ENCODE assay signal across 13 cellular contexts in genomic region chr11:75527130-75527529, GRCh38. TPM values are rescaled to one million over a fixed set of nuclear protein-coding genes. Genes with fewer than 3 reads are reported as not detected.
A peak's percentile ranks its signal among the peaks of the same experiment; 100 is the strongest.
DNase-seq lines count a peak whose midpoint lies in the region; ATAC-seq and TF ChIP-seq lines count a peak whose summit lies in the region.
"Had no signal": no experiment of that assay in that cellular context is flagged by ENCODE, and none has a peak within 500 bp of the region (broad histone marks: within the 10 kb centered on the region; RNA-seq: fewer than 3 reads in every experiment).

No MANE protein-coding gene starts in this region.

- DNase-seq in CD14-positive monocyte (ENCODE audit: low spot score) (no peak), Caco-2 (no peak), psoas muscle (no peak), AML-193 (lab: John Stamatoyannopoulos, UW) (no peak), NCI-H2227 treated with DMSO at 0.1 percent for 48 hours (lab: John Stamatoyannopoulos, UW) (no peak)
- no peak for DNase-seq in naive thymus-derived CD8-positive, alpha-beta T cell
- DNase-seq: activated gamma-delta T cell; C1 segment of cervical spinal cord; central memory CD4-positive, alpha-beta T cell; NCI-H2081 treated with DMSO at 0.1 percent for 48 hours; NCI-H748 treated with DMSO at 0.1 percent for 48 hours; stomach had no signal

- no peaks in the 10 kb centered on the region for H3K36me3 ChIP-seq in Caco-2 (ENCODE audit: control insufficient read depth, insufficient read depth, low read length)
- no peaks in the 10 kb centered on the region for H3K36me3 ChIP-seq in psoas muscle (ENCODE audit: insufficient read depth in 1 of 2, low read depth in 1 of 2)
- H3K36me3 ChIP-seq: stomach had no signal

- WGBS in psoas muscle, 3 donors = 96 to 99% (median 96%) methylated on average over 5 of the region's 5 CpGs

- intact Hi-C loops in CD14-positive monocyte (cut with micrococcal nuclease) = no loop called here
- intact Hi-C loops in Caco-2 (cut with micrococcal nuclease; ENCODE audit: unreplicated experiment) = no loop called here
- intact Hi-C loops in psoas muscle (cut with DNase I) = no loop called here

- BruUV-seq in Caco-2 (replicated peaks; lab: Mats Ljungman, UMichigan) = no TSS peak

- H3K4me1 Mint-ChIP-seq in CD14-positive monocyte (peaks cover 31% of the 10 kb centered on the region), Caco-2 (ENCODE audit: low read depth, unreplicated experiment) (peaks cover 6% of the 10 kb centered on the region)
- peaks cover 26% of the 10 kb centered on the region for H3K4me1 Mint-ChIP-seq in activated naive CD8-positive, alpha-beta T cell (ENCODE audit: low read depth)
- H3K4me1 Mint-ChIP-seq in naive thymus-derived CD8-positive, alpha-beta T cell = peaks cover 28 to 42% (median 35%) of the 10 kb centered on the region in 4 donors

- ATAC-seq in naive thymus-derived CD8-positive, alpha-beta T cell = no peak
- no peak for ATAC-seq in psoas muscle

- H3K27me3 ChIP-seq in Caco-2 (replicated peaks; ENCODE audit: control insufficient read depth, insufficient read depth, low read length) (no peaks in the 10 kb centered on the region), psoas muscle (ENCODE audit: insufficient read depth in 3 of 3, low read length in 2 of 3) (no peaks in the 10 kb centered on the region)

- H3K27me3 Mint-ChIP-seq in CD14-positive monocyte (ENCODE audit: low read depth in 3 of 3) (peaks cover 17 to 39% (median 29%) of the 10 kb centered on the region in 3 donors), Caco-2 (ENCODE audit: insufficient read depth, unreplicated experiment) (no peaks in the 10 kb centered on the region)
- H3K27me3 Mint-ChIP-seq in activated naive CD8-positive, alpha-beta T cell = no peaks in the 10 kb centered on the region
- H3K27me3 Mint-ChIP-seq in naive thymus-derived CD8-positive, alpha-beta T cell = peaks cover 0 to under 1% (median 0%) of the 10 kb centered on the region in 5 donors

- peaks cover 0 to 5% (median 0%) of the 10 kb centered on the region in 7 donors for H3K9me3 Mint-ChIP-seq in CD14-positive monocyte
- no peaks in the 10 kb centered on the region for H3K9me3 Mint-ChIP-seq in Caco-2 (ENCODE audit: unreplicated experiment)
- no peaks in the 10 kb centered on the region for H3K9me3 Mint-ChIP-seq in activated naive CD8-positive, alpha-beta T cell (ENCODE audit: low read depth)
- H3K9me3 Mint-ChIP-seq in naive thymus-derived CD8-positive, alpha-beta T cell = no peaks in the 10 kb centered on the region

- TF ChIP-seq CTCF in CD14-positive monocyte (IDR thresholded peaks at IDR 0.05) (no peak), Caco-2 (IDR thresholded peaks at IDR 0.05; ENCODE audit: insufficient read depth in 1 of 2, low read depth in 1 of 2, low read length in 1 of 2, severe bottlenecking in 1 of 2, unreplicated experiment in 1 of 2) (no peak), psoas muscle (IDR thresholded peaks at IDR 0.05) (no peak)

- H3K27ac ChIP-seq in psoas muscle = no peak overlapping the region

- H3K4me1 ChIP-seq in Caco-2 (peaks cover 11% of the 10 kb centered on the region; the same call in 1 of the 2 replicates), psoas muscle (peaks cover 23% of the 10 kb centered on the region)

- peak overlapping the region; percentile 53 to 83 for H3K4me3 Mint-ChIP-seq in CD14-positive monocyte
- H3K4me3 Mint-ChIP-seq in Caco-2 (ENCODE audit: unreplicated experiment) = peak overlapping the region; percentile 76
- H3K4me3 Mint-ChIP-seq in activated naive CD8-positive, alpha-beta T cell = peak overlapping the region; percentile 82
- H3K4me3 Mint-ChIP-seq in naive thymus-derived CD8-positive, alpha-beta T cell = peak overlapping the region; percentile 70 to 91 (median 78)

- H3K36me3 Mint-ChIP-seq in CD14-positive monocyte = peaks cover 0 to 3% of the 10 kb centered on the region in 2 donors
- no peaks in the 10 kb centered on the region for H3K36me3 Mint-ChIP-seq in Caco-2 (ENCODE audit: insufficient read depth, unreplicated experiment)
- no peaks in the 10 kb centered on the region for H3K36me3 Mint-ChIP-seq in activated naive CD8-positive, alpha-beta T cell
- no peaks in the 10 kb centered on the region for H3K36me3 Mint-ChIP-seq in naive thymus-derived CD8-positive, alpha-beta T cell

- H3K4me3 ChIP-seq in Caco-2 (ENCODE audit: low read depth, low read length) (no peak overlapping the region), psoas muscle (no peak overlapping the region)

- POLR2A ChIA-PET in Caco-2 (lab: Charles Lee) = no interaction called here
- POLR2A ChIA-PET in naive thymus-derived CD8-positive, alpha-beta T cell (lab: Charles Lee) = interaction anchor here (1.0 kb wide), 1 partner anchor 52 kb away, joined by 3 read pairs; no protein-coding TSS in a partner anchor

- H3K27ac Mint-ChIP-seq in CD14-positive monocyte = peak overlapping the region in 1 of 7 donors; percentile 67
- no peak overlapping the region for H3K27ac Mint-ChIP-seq in Caco-2 (ENCODE audit: unreplicated experiment)
- H3K27ac Mint-ChIP-seq in activated naive CD8-positive, alpha-beta T cell = peak overlapping the region; percentile 58
- H3K27ac Mint-ChIP-seq in naive thymus-derived CD8-positive, alpha-beta T cell = peak overlapping the region in 8 of 10 donors; percentile 9 to 90 (median 74)

- H3K9me3 ChIP-seq in Caco-2 (no peaks in the 10 kb centered on the region), psoas muscle (no peaks in the 10 kb centered on the region)
- H3K9me3 ChIP-seq: stomach had no signal

- CTCF ChIA-PET in Caco-2 (lab: Charles Lee) = no interaction called here

RNA-seq across cellular contexts. Expression of gene GDPD5, which starts 1.4 kb away (rescaled TPM):
- polyA plus RNA-seq in CD14-positive monocyte (1 to 10 TPM; 4.9 to 7.6 TPM), psoas muscle (10 to 100 TPM in 1 of 3 donors, 1 to 10 TPM in 2; 2.7 to 13.1 (median 6.4) TPM)
- total RNA-seq in Caco-2 (2022) (25.7 and 28.6 TPM in 2 replicates), psoas muscle (10 to 100 TPM; 10.3 to 16.5 (median 12.7) TPM)
- 10 to 100 TPM; 13.1 to 13.4 TPM for total RNA-seq in naive thymus-derived CD8-positive, alpha-beta T cell
- 1 to 10 TPM; 4.2 to 5.1 (median 4.3) TPM for polyA plus RNA-seq in naive thymus-derived CD8-positive, alpha-beta T cell

RNA-seq across cellular contexts. Expression of gene SERPINH1, which starts 34.9 kb away (rescaled TPM):
- polyA plus RNA-seq in CD14-positive monocyte (1 to 10 TPM; 1.6 to 2.1 TPM), psoas muscle (10 to 100 TPM; 11.6 to 29.8 (median 15.6) TPM)
- total RNA-seq in Caco-2 (2022) (481 and 528 TPM in 2 replicates), psoas muscle (10 to 100 TPM; 27.7 to 43.3 (median 31.3) TPM)
- total RNA-seq in naive thymus-derived CD8-positive, alpha-beta T cell = 10 to 100 TPM; 10.1 to 11.6 TPM
- polyA plus RNA-seq in naive thymus-derived CD8-positive, alpha-beta T cell = 1 to 10 TPM; 1.6 to 4.5 (median 2.8) TPM

Comparison
In these comparisons a context has a peak if more than half of its experiments do, and no peak if none do; other contexts are left out.
1. RNA of gene SERPINH1, which starts 34.9 kb away (total RNA-seq): 481 to 528 TPM in Caco-2; 27.7 to 43.3 TPM in psoas muscle and 10.1 to 11.6 TPM in naive thymus-derived CD8-positive, alpha-beta T cell; every median in the first group is over 10 times any median in the second.
2. Peak in every context shown above with its lines, with median percentiles within 50 percentile points of each other: H3K4me3 Mint-ChIP-seq.